In the genomic region with DNA sequence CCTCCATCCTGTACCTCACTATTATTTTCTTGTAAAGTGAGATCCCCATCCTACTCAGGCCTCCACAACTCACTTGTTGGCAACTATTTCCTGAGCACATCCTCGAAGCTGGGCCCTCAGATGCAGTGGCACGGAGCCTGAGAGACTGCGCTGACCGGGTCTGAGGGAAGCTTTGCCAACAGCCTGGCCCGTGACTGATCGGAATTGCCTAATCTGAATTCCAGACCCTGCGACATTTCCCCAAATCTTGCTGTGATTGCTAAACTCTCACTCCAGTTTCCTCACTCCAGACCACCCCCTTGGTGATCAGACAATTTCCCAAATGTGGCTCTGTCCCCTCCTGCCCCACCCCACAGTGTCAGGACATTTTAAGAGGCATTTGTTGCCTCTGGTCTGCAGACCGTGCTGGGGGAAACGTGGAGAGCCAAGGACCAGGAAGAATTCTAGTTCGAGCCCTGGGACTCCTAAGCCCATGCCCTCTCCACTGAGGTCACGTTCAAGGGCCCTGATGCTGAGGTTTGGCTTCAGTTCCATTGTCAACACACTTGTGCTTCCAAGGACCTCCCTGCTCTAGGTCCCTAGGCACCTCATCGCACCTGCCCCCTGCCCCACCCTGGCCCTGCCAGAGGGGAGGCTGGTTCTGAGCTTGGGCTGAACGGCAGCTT, we compare ENCODE assay signal across 10 cellular contexts. TPM values are rescaled to one million over a fixed set of nuclear protein-coding genes. Genes with fewer than 3 reads are reported as not detected.
DNase-seq lines count a peak whose midpoint lies in the region; ATAC-seq and TF ChIP-seq lines count a peak whose summit lies in the region.
"Had no signal": no experiment of that assay in that cellular context is flagged by ENCODE, and none has a peak within 500 bp of the region (broad histone marks: within the 10 kb centered on the region; RNA-seq: fewer than 3 reads in every experiment).

No MANE protein-coding gene starts in this region.

- no peak for ATAC-seq in esophagus mucosa
- ATAC-seq: CD8-positive, alpha-beta T cell had no signal

- H3K9ac ChIP-seq in mesendoderm (ENCODE audit: low read length): no peak overlapping the region

- peak in 2 of 4 donors; percentile 30 to 42 for TF ChIP-seq EP300 in sigmoid colon (IDR thresholded peaks at IDR 0.05)

- H3K18ac ChIP-seq in mesendoderm (ENCODE audit: low read length): no peak overlapping the region

- intact Hi-C loops in sigmoid colon (cut with DNase I): no loop called here

- H3K9me3 ChIP-seq in sigmoid colon: no peaks in the 10 kb centered on the region

- no peak overlapping the region for H4K5ac ChIP-seq in mesendoderm (ENCODE audit: low read length)

- peak; percentile 14 for DNase-seq in DMS79 treated with DMSO at 0.1 percent for 48 hours (lab: John Stamatoyannopoulos, UW)
- DNase-seq in choroid plexus epithelial cell (ENCODE audit: low read depth): peak; percentile 39
- peak; percentile 43 for DNase-seq in iris pigment epithelial cell (ENCODE audit: low read depth)
- DNase-seq in sigmoid colon: peak; percentile 88
- no peak for DNase-seq in mesendoderm
- no peak for DNase-seq in COR-L47 (lab: John Stamatoyannopoulos, UW)
- DNase-seq in SW 1271 (lab: John Stamatoyannopoulos, UW): no peak
- DNase-seq: CD8-positive, alpha-beta T cell; effector CD8-positive, alpha-beta T cell had no signal

- peaks cover 0 to 7% (median 0%) of the 10 kb centered on the region in 4 donors for H3K36me3 ChIP-seq in sigmoid colon
- no peaks in the 10 kb centered on the region for H3K36me3 ChIP-seq in mesendoderm (ENCODE audit: control insufficient read depth, insufficient read depth, low read length)

- H2AK5ac ChIP-seq in mesendoderm (ENCODE audit: low read length): no peak overlapping the region

- H3K79me2 ChIP-seq in mesendoderm (ENCODE audit: control insufficient read depth, insufficient read depth, low read length): peaks cover 56% of the 10 kb centered on the region

- no peak overlapping the region for H2BK120ac ChIP-seq in mesendoderm (ENCODE audit: low read depth, low read length)

- TF ChIP-seq CTCF in choroid plexus epithelial cell (conservative IDR thresholded peaks at IDR 0.05; ENCODE audit: low read depth, low read length) (no peak), sigmoid colon (IDR thresholded peaks at IDR 0.05) (no peak)

- H3K4me2 ChIP-seq in mesendoderm (ENCODE audit: low read length): no peak overlapping the region

- no peak overlapping the region for H3K4ac ChIP-seq in mesendoderm (ENCODE audit: low read depth, low read length)

- H3K27me3 ChIP-seq in sigmoid colon: no peaks in the 10 kb centered on the region
- H3K27me3 ChIP-seq in mesendoderm (ENCODE audit: insufficient read depth, low read length, poor library complexity): no peaks in the 10 kb centered on the region

- H3K4me3 ChIP-seq in choroid plexus epithelial cell (ENCODE audit: low read depth, low read length) (no peak overlapping the region), sigmoid colon (no peak overlapping the region), mesendoderm (ENCODE audit: low read length) (no peak overlapping the region)

- H3K4me1 ChIP-seq in sigmoid colon (peaks cover 0 to 9% (median 3%) of the 10 kb centered on the region in 4 donors), mesendoderm (ENCODE audit: control insufficient read depth, low read depth, low read length) (no peaks in the 10 kb centered on the region)

- H3K27ac ChIP-seq in sigmoid colon (peak overlapping the region; percentile 12 to 53 (median 30)), mesendoderm (ENCODE audit: low read depth, low read length) (no peak overlapping the region)

- no peak overlapping the region for H3K23ac ChIP-seq in mesendoderm (ENCODE audit: low read length)

- peaks cover 61% of the 10 kb centered on the region for H3K79me1 ChIP-seq in mesendoderm (ENCODE audit: low read length)

- no peak overlapping the region for H4K8ac ChIP-seq in mesendoderm (ENCODE audit: low read depth, low read length)

- no peak overlapping the region for H2BK5ac ChIP-seq in mesendoderm (ENCODE audit: low read length)

- H3K56ac ChIP-seq in mesendoderm (ENCODE audit: low read length): no peak overlapping the region

- TF ChIP-seq POLR2A in sigmoid colon (IDR thresholded peaks at IDR 0.05): no peak

- WGBS in sigmoid colon, 2 donors: 74 to 75% methylated on average over 13 of the region's 13 CpGs
- WGBS in mesendoderm (ENCODE audit: extremely low coverage, insufficient coverage, low lambda C conversion rate): no CpG with 5 or more reads among the region's 13 CpGs

- H2BK15ac ChIP-seq in mesendoderm (replicated peaks; ENCODE audit: low read depth): no peak overlapping the region

RNA-seq across cellular contexts. Expression of gene KLHL25, which starts 22.8 kb away (rescaled TPM):
- total RNA-seq in sigmoid colon: 1 to 10 TPM; 4.1 to 9.0 (median 6.9) TPM
- polyA plus RNA-seq in sigmoid colon: 1 to 10 TPM; 3.0 to 7.7 (median 4.6) TPM
- 4.8 TPM for total RNA-seq in esophagus mucosa
- polyA plus RNA-seq in mesendoderm (2013, experiment 1 of 2): 4.3 TPM
- 4.4 TPM for polyA plus RNA-seq in mesendoderm (2013, experiment 2 of 2)

Comparison
In these comparisons a context has a peak if more than half of its experiments do, and no peak if none do; other contexts are left out.
1. DNase-seq: peak in DMS79 treated with DMSO at 0.1 percent for 48 hours (single experiment), choroid plexus epithelial cell (single experiment), iris pigment epithelial cell (single experiment) and sigmoid colon (single experiment); none in mesendoderm (single experiment), COR-L47 (single experiment) and SW 1271 (0 of 2).